10 cellular contexts compared by ENCODE assay signal in the genomic region with DNA sequence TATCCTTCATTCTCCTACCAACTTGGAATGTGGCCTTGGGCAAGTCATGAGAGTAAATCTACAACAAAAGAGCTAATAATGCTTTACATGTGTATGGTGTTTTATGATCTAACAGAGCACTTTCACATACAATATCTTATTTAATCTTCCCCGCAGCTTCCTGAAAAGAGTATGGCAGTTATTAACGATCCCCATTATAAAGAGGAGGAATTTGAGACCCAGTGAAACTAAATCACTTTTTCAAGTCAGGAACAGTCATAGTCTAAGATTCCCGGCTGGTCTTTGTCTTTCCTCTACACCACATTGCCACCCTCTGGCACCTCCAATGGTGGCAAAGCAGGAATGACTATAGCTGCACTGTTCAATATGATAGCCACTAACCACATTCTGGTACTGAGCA.
DNase-seq lines count a peak whose midpoint lies in the region; ATAC-seq, FAIRE-seq and TF ChIP-seq lines count a peak whose summit lies in the region.
"Had no signal": no experiment of that assay in that cellular context is flagged by ENCODE, and none has a peak within 500 bp of the region (broad histone marks: within the 10 kb centered on the region; RNA-seq: fewer than 3 reads in every experiment).

No MANE protein-coding gene starts in this region.

- H3K4me3 ChIP-seq in astrocyte of the spinal cord (ENCODE audit: low read depth, low read length) (no peak overlapping the region), pancreas (no peak overlapping the region)
- H3K4me3 ChIP-seq: esophagus squamous epithelium had no signal

- TF ChIP-seq CTCF in astrocyte of the spinal cord (IDR thresholded peaks at IDR 0.05; ENCODE audit: low read depth, low read length) (peak; percentile 59), pancreas (IDR thresholded peaks at IDR 0.05) (no peak)

- intact Hi-C loops in pancreas (cut with DNase I), result no loop called here

- H3K9me3 ChIP-seq in pancreas, result no peaks in the 10 kb centered on the region
- H3K9me3 ChIP-seq: esophagus squamous epithelium had no signal

- H3K27me3 ChIP-seq in pancreas, result no peaks in the 10 kb centered on the region
- H3K27me3 ChIP-seq: esophagus squamous epithelium had no signal

- ATAC-seq in pancreas, result no peak
- no peak for ATAC-seq in GM21390 (IDR thresholded peaks at IDR 0.05; ENCODE audit: unreplicated experiment)

- H3K36me3 ChIP-seq in pancreas, result no peaks in the 10 kb centered on the region
- H3K36me3 ChIP-seq: esophagus squamous epithelium had no signal

- in situ Hi-C loops in astrocyte of the spinal cord (cut with HindIII; ENCODE audit: low sequenced_read_pairs), result no loop called here

- 39 to 43% methylated on average over 3 of the region's 3 CpGs for WGBS in pancreas, 2 donors

- peak; percentile 24 for DNase-seq in AG20443 (ENCODE audit: low spot score)
- peak; percentile 33 for DNase-seq in HTR-8/SVneo (ENCODE audit: insufficient read length, low spot score)
- DNase-seq in astrocyte of the spinal cord (ENCODE audit: low read depth, low spot score), result peak; percentile 67
- peak; percentile 63 to 67 for DNase-seq in lung microvascular endothelial cell (ENCODE audit: low read depth in 2 of 2)
- DNase-seq in pancreas, result no peak
- DNase-seq in stimulated activated naive CD4-positive, alpha-beta T cell (lab: John Stamatoyannopoulos, UW), result no peak
- no peak for DNase-seq in SKM-1 (lab: John Stamatoyannopoulos, UW; ENCODE audit: unreplicated experiment)
- DNase-seq: esophagus squamous epithelium, NCI-H2107 had no signal

- FAIRE-seq in HTR-8/SVneo (lab: Jason Lieb, UNC) (peak; percentile 92), pancreas (lab: Jason Lieb, UNC) (no peak)

- H3K27ac ChIP-seq in pancreas, result no peak overlapping the region
- H3K27ac ChIP-seq: esophagus squamous epithelium had no signal

- no peaks in the 10 kb centered on the region for H3K4me1 ChIP-seq in pancreas
- H3K4me1 ChIP-seq: esophagus squamous epithelium had no signal

Comparison
In these comparisons a context has a peak if more than half of its experiments do, and no peak if none do; other contexts are left out.
1. DNase-seq: peak in AG20443 (single experiment), HTR-8/SVneo (single experiment), astrocyte of the spinal cord (single experiment) and lung microvascular endothelial cell (2 of 2); none in pancreas (0 of 6), stimulated activated naive CD4-positive, alpha-beta T cell (0 of 6) and SKM-1 (single experiment).